ENCODE assay signal across 24 cellular contexts in genomic region chr13:106391271-106391670, GRCh38.
A peak's percentile ranks its signal among the peaks of the same experiment; 100 is the strongest.
DNase-seq lines count a peak whose midpoint lies in the region; ATAC-seq, FAIRE-seq and TF ChIP-seq lines count a peak whose summit lies in the region.
"Had no signal": no experiment of that assay in that cellular context is flagged by ENCODE, and none has a peak within 500 bp of the region (broad histone marks: within the 10 kb centered on the region; RNA-seq: fewer than 3 reads in every experiment).

No MANE protein-coding gene starts in this region.

- H3K36me3 ChIP-seq in mammary epithelial cell (ENCODE audit: insufficient read depth, low read length) (no peaks in the 10 kb centered on the region), bronchial epithelial cell (ENCODE audit: control insufficient read depth, insufficient read depth, low read length) (no peaks in the 10 kb centered on the region), parathyroid adenoma (ENCODE audit: control insufficient read depth, insufficient read depth, low read length) (no peaks in the 10 kb centered on the region)
- H3K36me3 ChIP-seq: BLaER1 had no signal

- peaks cover 24% of the 10 kb centered on the region for H3K4me1 ChIP-seq in mammary epithelial cell (ENCODE audit: insufficient read depth, low read length)
- H3K4me1 ChIP-seq in parathyroid adenoma, result peaks cover 3% of the 10 kb centered on the region
- H3K4me1 ChIP-seq: BLaER1 had no signal

- FAIRE-seq in bronchial epithelial cell (lab: Jason Lieb, UNC), result no peak
- FAIRE-seq: A204.1, GM12878, GM19239, H1 had no signal

- H3K4me2 ChIP-seq in mammary epithelial cell (ENCODE audit: insufficient read depth, low read depth, low read length) (peak overlapping the region; percentile 52), parathyroid adenoma (ENCODE audit: low read length) (peak overlapping the region; percentile 49)
- H3K4me2 ChIP-seq: BLaER1 had no signal

- no peaks in the 10 kb centered on the region for H3K9me3 Mint-ChIP-seq in MCF 10A (ENCODE audit: unreplicated experiment)
- H3K9me3 Mint-ChIP-seq: CD4-positive, CD25-positive, alpha-beta regulatory T cell; CD8-positive, alpha-beta T cell had no signal

- H3K9me3 ChIP-seq in mammary epithelial cell (replicated peaks; ENCODE audit: insufficient read depth, low read length) (no peaks in the 10 kb centered on the region), parathyroid adenoma (ENCODE audit: control insufficient read depth, low read length) (no peaks in the 10 kb centered on the region)
- H3K9me3 ChIP-seq: BLaER1, Caco-2 had no signal

- no peak overlapping the region for H3K4me3 Mint-ChIP-seq in MCF 10A (ENCODE audit: unreplicated experiment)
- H3K4me3 Mint-ChIP-seq: B cell; CD4-positive, CD25-positive, alpha-beta regulatory T cell; CD8-positive, alpha-beta T cell had no signal

- H2AFZ ChIP-seq in mammary epithelial cell (ENCODE audit: low read depth, low read length), result peak overlapping the region; percentile 71
- peak overlapping the region; percentile 38 for H2AFZ ChIP-seq in parathyroid adenoma

- in situ Hi-C loops in mammary epithelial cell (cut with MboI; ENCODE audit: low sequenced_read_pairs in 2 of 2), result no loop called here

- H3K27me3 ChIP-seq in mammary epithelial cell (ENCODE audit: insufficient read depth, low read length), result no peaks in the 10 kb centered on the region
- H3K27me3 ChIP-seq in bronchial epithelial cell (ENCODE audit: control insufficient read depth, insufficient read depth, low read length), result no peaks in the 10 kb centered on the region
- no peaks in the 10 kb centered on the region for H3K27me3 ChIP-seq in parathyroid adenoma (ENCODE audit: control insufficient read depth, insufficient read depth, low read length)
- H3K27me3 ChIP-seq: BLaER1 had no signal

- H3K36me3 Mint-ChIP-seq in MCF 10A (ENCODE audit: insufficient read depth, unreplicated experiment), result peaks cover 5% of the 10 kb centered on the region
- H3K36me3 Mint-ChIP-seq: CD4-positive, CD25-positive, alpha-beta regulatory T cell; CD8-positive, alpha-beta T cell had no signal

- H3K4me3 ChIP-seq in mammary epithelial cell (replicated peaks in 1 of 3; ENCODE audit: insufficient read depth in 1 of 3, low read depth in 2 of 3, low read length in 3 of 3) (no peak overlapping the region), bronchial epithelial cell (ENCODE audit: low read depth, low read length) (no peak overlapping the region), parathyroid adenoma (ENCODE audit: low read depth, low read length) (peak overlapping the region; percentile 12)
- H3K4me3 ChIP-seq: BLaER1, GM12878 had no signal

- H3K79me2 ChIP-seq in mammary epithelial cell (ENCODE audit: insufficient read depth, low read length) (no peaks in the 10 kb centered on the region), parathyroid adenoma (no peaks in the 10 kb centered on the region)

- H3K27me3 Mint-ChIP-seq in MCF 10A (ENCODE audit: insufficient read depth, unreplicated experiment), result no peaks in the 10 kb centered on the region
- H3K27me3 Mint-ChIP-seq: B cell had no signal

- DNase-seq in mammary epithelial cell (peak; percentile 61), MCF 10A (ENCODE audit: unreplicated experiment) (no peak), bronchial epithelial cell (ENCODE audit: low read depth) (peak; percentile 45), SKM-1 (lab: John Stamatoyannopoulos, UW; ENCODE audit: unreplicated experiment) (no peak), DMS79 treated with DMSO at 0.1 percent for 48 hours (lab: John Stamatoyannopoulos, UW) (no peak), ureter (ENCODE audit: low spot score) (no peak)
- DNase-seq: Caco-2; CD4-positive, CD25-positive, alpha-beta regulatory T cell; CD8-positive, alpha-beta T cell; DMS153; EL; GDM1; H7; HCEC 1CT had no signal

- dilution Hi-C loops in mammary epithelial cell (cut with HindIII; ENCODE audit: low sequenced_read_pairs), result loop anchor here (5.0 kb wide), 2 partner anchors 36 to 69 kb away; no protein-coding TSS in a partner anchor

- CTCF ChIA-PET in mammary epithelial cell (lab: Charles Lee; ENCODE audit: low non-redundant PET) (interaction anchor here (0.6 to 0.7 kb wide), 2 partner anchors 18 to 276 kb away, joined by 4 read pairs; no protein-coding TSS in a partner anchor), MCF 10A (lab: Yijun Ruan, JAX) (interaction anchor here (0.6 to 0.8 kb wide), 4 partner anchors 12 to 938 kb away, joined by 3 to 4 read pairs (median 3); no protein-coding TSS in a partner anchor)

- no peak overlapping the region for H3K27ac Mint-ChIP-seq in MCF 10A (ENCODE audit: low read depth, unreplicated experiment)
- H3K27ac Mint-ChIP-seq: B cell; CD4-positive, CD25-positive, alpha-beta regulatory T cell; CD8-positive, alpha-beta T cell had no signal

- POLR2A ChIA-PET in MCF 10A (lab: Yijun Ruan, JAX), result interaction anchor here (0.6 kb wide), 1 partner anchor 389 kb away, joined by 3 read pairs; no protein-coding TSS in a partner anchor

- no peak overlapping the region for H3K27ac ChIP-seq in mammary epithelial cell (ENCODE audit: insufficient read depth, low read depth, low read length)
- no peak overlapping the region for H3K27ac ChIP-seq in parathyroid adenoma
- H3K27ac ChIP-seq: 22Rv1, BLaER1, C4-2B had no signal

- H3K4me1 Mint-ChIP-seq in MCF 10A (ENCODE audit: insufficient read depth, unreplicated experiment), result peaks cover 24% of the 10 kb centered on the region
- H3K4me1 Mint-ChIP-seq: B cell; CD4-positive, CD25-positive, alpha-beta regulatory T cell had no signal

- no peaks in the 10 kb centered on the region for H4K20me1 ChIP-seq in mammary epithelial cell (ENCODE audit: insufficient read depth, low read length)
- H4K20me1 ChIP-seq: BLaER1 had no signal

- TF ChIP-seq CTCF in mammary epithelial cell (conservative IDR thresholded peaks at IDR 0.05 in 1 of 2, IDR thresholded peaks at IDR 0.05 in 1 of 2; ENCODE audit: extremely low read depth in 1 of 2, insufficient read depth in 1 of 2, low read depth in 1 of 2, low read length in 2 of 2) (no peak), MCF 10A (IDR thresholded peaks at IDR 0.05; ENCODE audit: unreplicated experiment) (no peak), bronchial epithelial cell (IDR thresholded peaks at IDR 0.05; ENCODE audit: insufficient read depth, low read length, severe bottlenecking) (no peak), parathyroid adenoma (IDR thresholded peaks at IDR 0.05) (no peak)

- no TSS peak for BruUV-seq in mammary epithelial cell (replicated peaks; lab: Mats Ljungman, UMichigan)
- no TSS peak for BruUV-seq in MCF 10A (replicated peaks; lab: Mats Ljungman, UMichigan)

- ATAC-seq in GM19324 (IDR thresholded peaks at IDR 0.05; ENCODE audit: low FRiP score, unreplicated experiment), result no peak
- ATAC-seq: CD8-positive, alpha-beta T cell; GM12878 had no signal

- intact Hi-C loops in mammary epithelial cell (cut with micrococcal nuclease), result no loop called here
- intact Hi-C loops in MCF 10A (cut with micrococcal nuclease), result no loop called here

- WGBS in mammary epithelial cell (ENCODE audit: low coverage, missing lambda C conversion rate), result 21% methylated on average over 5 of the region's 5 CpGs

- H3K9ac ChIP-seq in mammary epithelial cell (ENCODE audit: insufficient read depth, low read length) (no peak overlapping the region), parathyroid adenoma (no peak overlapping the region)
- H3K9ac ChIP-seq: BLaER1 had no signal

Comparison
In these comparisons a context has a peak if more than half of its experiments do, and no peak if none do; other contexts are left out.
1. DNase-seq: peak in mammary epithelial cell (single experiment) and bronchial epithelial cell (single experiment); none in MCF 10A (single experiment), SKM-1 (single experiment), DMS79 treated with DMSO at 0.1 percent for 48 hours (single experiment) and ureter (single experiment).